ENCODE assay signal across 10 cellular contexts in genomic region chrX:24506082-24506481, GRCh38. TPM values are rescaled to one million over a fixed set of nuclear protein-coding genes. Genes with fewer than 3 reads are reported as not detected.
DNase-seq lines count a peak whose midpoint lies in the region; ATAC-seq, FAIRE-seq and TF ChIP-seq lines count a peak whose summit lies in the region.
"Had no signal": no experiment of that assay in that cellular context is flagged by ENCODE, and none has a peak within 500 bp of the region (broad histone marks: within the 10 kb centered on the region; RNA-seq: fewer than 3 reads in every experiment).

No MANE protein-coding gene starts in this region.

- 83% methylated on average over 1 of the region's 1 CpG; no CpG with 5 or more reads in 1 of the 2 donors for WGBS in thyroid gland, 2 donors

- intact Hi-C loops in HCT116 (cut with micrococcal nuclease) (no loop called here), thyroid gland (cut with DNase I) (no loop called here)

- H3K9ac ChIP-seq in HCT116 (ENCODE audit: low read length) (no peak overlapping the region), keratinocyte (ENCODE audit: control insufficient read depth, extremely low read depth, insufficient read depth, low read length) (no peak overlapping the region)

- no peaks in the 10 kb centered on the region for H3K36me3 ChIP-seq in HCT116 (ENCODE audit: control insufficient read depth in 1 of 2, insufficient read depth in 2 of 2, low read length in 2 of 2)
- no peaks in the 10 kb centered on the region for H3K36me3 ChIP-seq in keratinocyte (ENCODE audit: control insufficient read depth in 2 of 2, extremely low read depth in 1 of 2, insufficient read depth in 2 of 2, low read length in 2 of 2)
- no peaks in the 10 kb centered on the region for H3K36me3 ChIP-seq in thyroid gland

- H3K79me2 ChIP-seq in HCT116 (ENCODE audit: insufficient read depth, low read length) = no peaks in the 10 kb centered on the region
- no peaks in the 10 kb centered on the region for H3K79me2 ChIP-seq in keratinocyte (ENCODE audit: control insufficient read depth, insufficient read depth, low read length)

- peak overlapping the region; percentile 65 for H3K27ac Mint-ChIP-seq in T-helper 2 cell treated with Interferon-gamma antibody and Interleukin-4, amounts not matched to agents 5 μg/mL and 100 μg/mL, for 36 hours

- RAD21 ChIA-PET in HCT116 (lab: Charles Lee; ENCODE audit: low non-redundant PET in 1 of 2, low total read pairs in 2 of 2, uncharacterized antibody in 2 of 2, unreplicated experiment in 2 of 2) = no interaction called here

- H3K27me3 ChIP-seq in HCT116 (ENCODE audit: insufficient read depth, low read length) = no peaks in the 10 kb centered on the region
- H3K27me3 ChIP-seq in keratinocyte (ENCODE audit: control insufficient read depth, extremely low read depth, insufficient read depth, low read length) = no peaks in the 10 kb centered on the region
- no peaks in the 10 kb centered on the region for H3K27me3 ChIP-seq in thyroid gland

- no peak overlapping the region for H2AFZ ChIP-seq in HCT116 (ENCODE audit: low read depth, low read length, poor library complexity, severe bottlenecking)
- H2AFZ ChIP-seq in keratinocyte (ENCODE audit: control insufficient read depth, low read length) = no peak overlapping the region

- no peaks in the 10 kb centered on the region for H3K9me2 ChIP-seq in HCT116 (ENCODE audit: insufficient read depth)

- peak; percentile 63 for FAIRE-seq in keratinocyte (lab: Jason Lieb, UNC)

- BruUV-seq in HCT116 (replicated peaks; lab: Mats Ljungman, UMichigan) = no TSS peak

- dilution Hi-C loops in keratinocyte (cut with MboI; ENCODE audit: extremely low pct_ligation_motif_present, low sequenced_read_pairs) = no loop called here

- TF ChIP-seq CTCF in HCT116 (IDR thresholded peaks at IDR 0.05 in 2 of 3, conservative IDR thresholded peaks at IDR 0.05 in 1 of 3; ENCODE audit: borderline replicate concordance in 1 of 3, insufficient read depth in 1 of 3, low read depth in 2 of 3, low read length in 2 of 3) = no peak
- TF ChIP-seq CTCF in keratinocyte (optimal IDR thresholded peaks at IDR 0.05 in 1 of 3, IDR thresholded peaks at IDR 0.05 in 1 of 3, conservative IDR thresholded peaks at IDR 0.05 in 1 of 3; ENCODE audit: extremely low read depth in 1 of 3, insufficient read depth in 2 of 3, low read length in 3 of 3) = no peak
- TF ChIP-seq CTCF in thyroid gland (IDR thresholded peaks at IDR 0.05) = no peak

- ATAC-seq in GM18505 (IDR thresholded peaks at IDR 0.05; ENCODE audit: unreplicated experiment) = peak; percentile 70
- peak; percentile 42; the same call in 1 of the 2 replicates for ATAC-seq in HCT116

- no peaks in the 10 kb centered on the region for H3K9me1 ChIP-seq in keratinocyte (ENCODE audit: control insufficient read depth, extremely low read depth, insufficient read depth, low read length)

- peaks cover 40% of the 10 kb centered on the region for H3K36me3 Mint-ChIP-seq in T-helper 2 cell treated with Interferon-gamma antibody and Interleukin-4, amounts not matched to agents 5 μg/mL and 100 μg/mL, for 36 hours (ENCODE audit: low read depth)

- no peaks in the 10 kb centered on the region for H3K27me3 Mint-ChIP-seq in T-helper 2 cell treated with Interferon-gamma antibody and Interleukin-4, amounts not matched to agents 5 μg/mL and 100 μg/mL, for 36 hours (ENCODE audit: low read depth)

- CTCF ChIA-PET in HCT116 (lab: Charles Lee) = no interaction called here

- H4K20me1 ChIP-seq in HCT116 (ENCODE audit: insufficient read depth) (no peaks in the 10 kb centered on the region), keratinocyte (ENCODE audit: control insufficient read depth, extremely low read depth, insufficient read depth, low read length) (no peaks in the 10 kb centered on the region)

- no peaks in the 10 kb centered on the region for H3K9me3 Mint-ChIP-seq in T-helper 2 cell treated with Interferon-gamma antibody and Interleukin-4, amounts not matched to agents 5 μg/mL and 100 μg/mL, for 36 hours

- TF ChIP-seq POLR2A in GM18505 (IDR thresholded peaks at IDR 0.05; ENCODE audit: borderline replicate concordance, extremely low read depth, insufficient read depth, insufficient read length) = no peak
- no peak for TF ChIP-seq POLR2A in HCT116 (IDR thresholded peaks at IDR 0.05; ENCODE audit: borderline replicate concordance, extremely low read depth, insufficient read depth, insufficient read length)
- no peak for TF ChIP-seq POLR2A in thyroid gland (IDR thresholded peaks at IDR 0.05)

- DNase-seq in HCT116 (ENCODE audit: low read depth, low spot score) = no peak
- DNase-seq in T-helper 2 cell treated with Interferon-gamma antibody and Interleukin-4, amounts not matched to agents 5 μg/mL and 100 μg/mL, for 36 hours (ENCODE audit: low spot score) = peak; percentile 43
- DNase-seq in keratinocyte (ENCODE audit: low read depth, low spot score) = no peak
- DNase-seq in NCI-H2081 (lab: John Stamatoyannopoulos, UW) = no peak
- no peak for DNase-seq in NCI-H510A (lab: John Stamatoyannopoulos, UW)
- no peak for DNase-seq in thyroid gland
- DNase-seq in putamen (ENCODE audit: low spot score) = no peak
- DNase-seq: effector memory CD4-positive, alpha-beta T cell; NCI-H1092 had no signal

- H3K27ac ChIP-seq in HCT116 (ENCODE audit: low read depth, low read length) = no peak overlapping the region
- H3K27ac ChIP-seq in keratinocyte (ENCODE audit: control insufficient read depth, insufficient read depth, low read length) = no peak overlapping the region
- H3K27ac ChIP-seq in thyroid gland = no peak overlapping the region

- H3K9me3 ChIP-seq in HCT116 (ENCODE audit: control insufficient read depth in 1 of 2, insufficient read depth in 1 of 2, low read depth in 1 of 2, low read length in 2 of 2) (no peaks in the 10 kb centered on the region), keratinocyte (ENCODE audit: control insufficient read depth, low read depth, low read length) (no peaks in the 10 kb centered on the region), thyroid gland (no peaks in the 10 kb centered on the region)

- peak overlapping the region; percentile 38 for H3K4me3 Mint-ChIP-seq in T-helper 2 cell treated with Interferon-gamma antibody and Interleukin-4, amounts not matched to agents 5 μg/mL and 100 μg/mL, for 36 hours

- peaks cover 20% of the 10 kb centered on the region for H3K4me1 Mint-ChIP-seq in T-helper 2 cell treated with Interferon-gamma antibody and Interleukin-4, amounts not matched to agents 5 μg/mL and 100 μg/mL, for 36 hours (ENCODE audit: low read depth)

- TF ChIP-seq RAD21 in HCT116 (IDR thresholded peaks at IDR 0.05; ENCODE audit: low read depth) = no peak

- POLR2A ChIA-PET in HCT116 (lab: Charles Lee) = no interaction called here

- H3K4me1 ChIP-seq in HCT116 (ENCODE audit: control insufficient read depth in 1 of 2, insufficient read depth in 2 of 2, low read length in 2 of 2) (no peaks in the 10 kb centered on the region), keratinocyte (ENCODE audit: control insufficient read depth, extremely low read depth, insufficient read depth, low read length) (peaks cover 3% of the 10 kb centered on the region), thyroid gland (no peaks in the 10 kb centered on the region)

- H3K4me2 ChIP-seq in HCT116 (ENCODE audit: low read length) (no peak overlapping the region; the same call in 1 of the 2 replicates), keratinocyte (ENCODE audit: control insufficient read depth, extremely low read depth, insufficient read depth, low read depth, low read length) (no peak overlapping the region)

- H3K4me3 ChIP-seq in HCT116 (replicated peaks in 1 of 2; ENCODE audit: low read depth in 1 of 2, low read length in 2 of 2) = no peak overlapping the region
- H3K4me3 ChIP-seq in keratinocyte (ENCODE audit: control insufficient read depth in 2 of 3, extremely low read depth in 1 of 3, insufficient read depth in 2 of 3, low read depth in 1 of 3, low read length in 3 of 3) = no peak overlapping the region
- no peak overlapping the region for H3K4me3 ChIP-seq in thyroid gland (replicated peaks in 1 of 3)

TF ChIP-seq in HCT116, 20 proteins besides CTCF, POLR2A, EP300 and RAD21:
- TF ChIP-seq CBX3 (IDR thresholded peaks at IDR 0.05; ENCODE audit: low read depth) (no peak), POLR2AphosphoS5 (IDR thresholded peaks at IDR 0.05; ENCODE audit: low read depth, low read length) (no peak), EZH2phosphoT487 (IDR thresholded peaks at IDR 0.05; ENCODE audit: borderline replicate concordance) (no peak), ZBTB33 (IDR thresholded peaks at IDR 0.05; ENCODE audit: extremely low read depth, insufficient replicate concordance, low read length) (no peak), SRF (IDR thresholded peaks at IDR 0.05; ENCODE audit: low read depth) (no peak), ZFX (IDR thresholded peaks at IDR 0.05) (no peak), SIN3A (IDR thresholded peaks at IDR 0.05; ENCODE audit: low read depth) (no peak), EGR1 (IDR thresholded peaks at IDR 0.05; ENCODE audit: low read depth) (no peak), SP1 (IDR thresholded peaks at IDR 0.05; ENCODE audit: low read depth) (no peak)
TF ChIP-seq in HCT116: peak in this region for 0.

RNA-seq across cellular contexts. Expression of gene PDK3, which starts 41.0 kb away (rescaled TPM):
- total RNA-seq in HCT116 (2021; ENCODE audit: unreplicated experiment) (9.6 TPM), thyroid gland (10 to 100 TPM; 15.2 to 25.9 (median 24.0) TPM)
- polyA plus RNA-seq in HCT116 (2012) = 6.0 and 6.5 TPM in 2 replicates
- polyA plus RNA-seq in keratinocyte = 5.0 to 8.0 TPM (median 6.8 TPM) in 3 replicates
- polyA plus RNA-seq in keratinocyte (2011; ENCODE audit: low read depth) = 1.9 TPM
- polyA plus RNA-seq in keratinocyte (2011; cell fraction: cytosol; rRNA removed) = 4.1 and 7.3 TPM in 2 replicates
- polyA plus RNA-seq in keratinocyte (2011; cell fraction: nucleus; rRNA removed) = 4.4 and 4.5 TPM in 2 replicates
- 1.9 and 4.4 TPM in 2 replicates for polyA plus RNA-seq in keratinocyte (2012; ENCODE audit: low replicate concordance)
- 8.5 to 22.1 TPM (median 17.1 TPM) in 3 replicates for polyA minus RNA-seq in keratinocyte
- 8.4 TPM for polyA minus RNA-seq in keratinocyte (2011; cell fraction: cytosol; rRNA and poly(A)+ RNA removed)
- polyA minus RNA-seq in keratinocyte (2011; cell fraction: nucleus; rRNA and poly(A)+ RNA removed) = 6.4 and 17.3 TPM in 2 replicates
